In genomic region chr17:79800325-79801155, GRCh38 we compare ENCODE assay signal across 1 cellular context.
TF ChIP-seq lines count a peak whose summit lies in the region.

No MANE protein-coding gene starts in this region.

TF ChIP-seq in K562, 482 proteins besides CTCF, POLR2A, EP300 and RAD21 (continued from another document):
- TF ChIP-seq TCF15 (CRISPR knock-in tag; IDR thresholded peaks at IDR 0.05): no peak
- no peak for TF ChIP-seq CBX2 (IDR thresholded peaks at IDR 0.05; ENCODE audit: insufficient read depth, low read length, poor library complexity, severe bottlenecking)
- TF ChIP-seq BHLHE40 (IDR thresholded peaks at IDR 0.05; ENCODE audit: low read length): no peak
- no peak for TF ChIP-seq ASH1L (IDR thresholded peaks at IDR 0.05; ENCODE audit: borderline replicate concordance, low read depth, partially characterized antibody)
- TF ChIP-seq CTBP1 (IDR thresholded peaks at IDR 0.05; ENCODE audit: borderline replicate concordance): no peak
- TF ChIP-seq ZNF512 (tag; IDR thresholded peaks at IDR 0.05): no peak
- TF ChIP-seq PRDM10 (IDR thresholded peaks at IDR 0.05; ENCODE audit: partially characterized antibody): peak; percentile 62
- TF ChIP-seq MLLT1 (IDR thresholded peaks at IDR 0.05): peak in 1 of 2 experiments; percentile 71; a peak in 1 of 4 replicates
- TF ChIP-seq MLX (CRISPR knock-in tag; conservative IDR thresholded peaks at IDR 0.05): no peak
- no peak for TF ChIP-seq SMAD4 (CRISPR knock-in tag; conservative IDR thresholded peaks at IDR 0.05)
- TF ChIP-seq SMARCA4 (IDR thresholded peaks at IDR 0.05): no peak
- no peak for TF ChIP-seq NRF1 (conservative IDR thresholded peaks at IDR 0.05 in 1 of 2, IDR thresholded peaks at IDR 0.05 in 1 of 2)
- TF ChIP-seq KAT8 (IDR thresholded peaks at IDR 0.05; ENCODE audit: low read depth): no peak
- TF ChIP-seq ZNF764 (CRISPR knock-in tag; IDR thresholded peaks at IDR 0.05; ENCODE audit: low read depth): no peak
